In genomic region chr5:169583424-169584215, GRCh38 we compare ENCODE assay signal across 8 cellular contexts. TPM values are rescaled to one million over a fixed set of nuclear protein-coding genes. Genes with fewer than 3 reads are reported as not detected.
A peak's percentile ranks its signal among the peaks of the same experiment; 100 is the strongest.
DNase-seq lines count a peak whose midpoint lies in the region; ATAC-seq and FAIRE-seq lines count a peak whose summit lies in the region.

SPDL1 (plus strand) TSS chr5:169583773; CDS start chr5:169588417, 4,644 bp downstream.

- H2BK15ac ChIP-seq in mesenchymal stem cell (ENCODE audit: low read depth, poor library complexity, severe bottlenecking): peak within 1 kb of the TSS; percentile 65

- peak within 1 kb of the TSS; percentile 65 for H3K9ac ChIP-seq in endocrine pancreas (ENCODE audit: control insufficient read depth, insufficient read depth, low read length)
- H3K9ac ChIP-seq in mesenchymal stem cell (ENCODE audit: low read length): peak within 1 kb of the TSS; percentile 95

- H3K4ac ChIP-seq in mesenchymal stem cell (ENCODE audit: low read depth in 1 of 2, low read length in 2 of 2): peak within 1 kb of the TSS in 1 of 2 experiments; percentile 86

- H3K14ac ChIP-seq in mesenchymal stem cell (ENCODE audit: low read length in 2 of 2): no peak within 1 kb of the TSS

- peak within 1 kb of the TSS; percentile 77 for H3K4me2 ChIP-seq in mesenchymal stem cell (ENCODE audit: low read length, poor library complexity, severe bottlenecking)

- H3K27me3 ChIP-seq in endocrine pancreas (ENCODE audit: control insufficient read depth, insufficient read depth, low read length) (no peaks in the 10 kb centered on the region), mesenchymal stem cell (ENCODE audit: control insufficient read depth in 1 of 2, insufficient read depth in 1 of 2, low read length in 2 of 2) (peaks cover 0 to 6% of the 10 kb centered on the region in 2 experiments)

- no peak within 1 kb of the TSS for H2BK12ac ChIP-seq in mesenchymal stem cell (ENCODE audit: low read length in 2 of 2)

- H4K91ac ChIP-seq in mesenchymal stem cell (ENCODE audit: low read length): peak within 1 kb of the TSS; percentile 43

- H3K4me3 ChIP-seq in endocrine pancreas (ENCODE audit: control insufficient read depth, insufficient read depth, low read length) (peak within 1 kb of the TSS; percentile 91), mesenchymal stem cell (ENCODE audit: insufficient read depth in 1 of 2, low read depth in 1 of 2, low read length in 2 of 2) (peak within 1 kb of the TSS; percentile 92 to 93)

- H2BK120ac ChIP-seq in mesenchymal stem cell (ENCODE audit: low read depth, low read length): no peak within 1 kb of the TSS

- no peaks in the 10 kb centered on the region for H3K4me1 ChIP-seq in endocrine pancreas (ENCODE audit: control insufficient read depth, insufficient read depth, low read length)
- no peaks in the 10 kb centered on the region for H3K4me1 ChIP-seq in mesenchymal stem cell (ENCODE audit: control insufficient read depth, insufficient read depth, low read depth, low read length)

- H3K18ac ChIP-seq in mesenchymal stem cell (ENCODE audit: low read depth in 1 of 2, low read length in 2 of 2): peak within 1 kb of the TSS; percentile 49 to 93

- H2BK5ac ChIP-seq in mesenchymal stem cell (ENCODE audit: low read depth, low read length, poor library complexity, severe bottlenecking): peak within 1 kb of the TSS; percentile 46

- no peaks in the 10 kb centered on the region for H3K9me3 ChIP-seq in endocrine pancreas (ENCODE audit: control insufficient read depth, low read length)
- H3K9me3 ChIP-seq in mesenchymal stem cell (ENCODE audit: control insufficient read depth, low read length): no peaks in the 10 kb centered on the region

- H2AK5ac ChIP-seq in mesenchymal stem cell (ENCODE audit: low read length, severe bottlenecking): no peak within 1 kb of the TSS

- peak within 1 kb of the TSS in 1 of 2 experiments; percentile 40 for H3K23ac ChIP-seq in mesenchymal stem cell (ENCODE audit: low read length in 2 of 2)

- ATAC-seq in GM21367 (IDR thresholded peaks at IDR 0.05; ENCODE audit: unreplicated experiment): peak; percentile 89

- peak within 1 kb of the TSS; percentile 78 for H3K27ac ChIP-seq in mesenchymal stem cell (ENCODE audit: low read length, poor library complexity, severe bottlenecking)

- under 1% methylated on average over 48 of the region's 53 CpGs for WGBS in mesenchymal stem cell

- H2AFZ ChIP-seq in mesenchymal stem cell (ENCODE audit: low read depth, low read length): peak within 1 kb of the TSS; percentile 87

- H3K36me3 ChIP-seq in endocrine pancreas (ENCODE audit: control insufficient read depth, insufficient read depth, low read length) (no peaks in the 10 kb centered on the region), mesenchymal stem cell (ENCODE audit: control insufficient read depth in 1 of 2, insufficient read depth in 2 of 2, low read depth in 1 of 2, low read length in 2 of 2) (peaks cover 0 to 5% of the 10 kb centered on the region in 2 experiments)

- H3K79me1 ChIP-seq in mesenchymal stem cell (replicated peaks; ENCODE audit: low read length, poor library complexity, severe bottlenecking): peaks cover 5% of the 10 kb centered on the region

- peak within 1 kb of the TSS; percentile 91 for H4K8ac ChIP-seq in mesenchymal stem cell (ENCODE audit: low read length)

- FAIRE-seq in HTR-8/SVneo (lab: Jason Lieb, UNC): no peak

- DNase-seq in COLO829 (ENCODE audit: low spot score) (peak; percentile 86), HTR-8/SVneo (ENCODE audit: insufficient read length, low spot score) (peak; percentile 91), NOMO-1 treated with dmso at 0.1 percent for 144 hours (lab: John Stamatoyannopoulos, UW; ENCODE audit: unreplicated experiment) (peak; percentile 90), mesenchymal stem cell (peak; percentile 96)
- peak; percentile 83 to 87 (median 86) for DNase-seq in activated CD8-positive, alpha-beta memory T cell treated with anti-CD3 and anti-CD28 coated beads for 48 hours (ENCODE audit: low read depth in 2 of 3, low spot score in 2 of 3)
- peak; percentile 87 for DNase-seq in stimulated activated CD8-positive, alpha-beta memory T cell treated with anti-CD3 and anti-CD28 coated beads, Interleukin-12 subunit alpha, Interleukin-12 subunit beta, amount 100 ng/mL, for 4 hours (ENCODE audit: low read depth)

RNA-seq across cellular contexts. Expression of gene SPDL1, which starts in this region (rescaled TPM):
- polyA plus RNA-seq in mesenchymal stem cell (2013, experiment 1 of 2): 27.2 TPM
- polyA plus RNA-seq in mesenchymal stem cell (2013, experiment 2 of 2): 25.2 TPM

Comparison
In these comparisons a context has a peak if more than half of its experiments do, and no peak if none do; other contexts are left out.
1. Peak in every context shown above with its lines: DNase-seq, ATAC-seq, H3K4me3 ChIP-seq and H3K27ac ChIP-seq.